ENCODE assay signal across 30 cellular contexts in the genomic region with DNA sequence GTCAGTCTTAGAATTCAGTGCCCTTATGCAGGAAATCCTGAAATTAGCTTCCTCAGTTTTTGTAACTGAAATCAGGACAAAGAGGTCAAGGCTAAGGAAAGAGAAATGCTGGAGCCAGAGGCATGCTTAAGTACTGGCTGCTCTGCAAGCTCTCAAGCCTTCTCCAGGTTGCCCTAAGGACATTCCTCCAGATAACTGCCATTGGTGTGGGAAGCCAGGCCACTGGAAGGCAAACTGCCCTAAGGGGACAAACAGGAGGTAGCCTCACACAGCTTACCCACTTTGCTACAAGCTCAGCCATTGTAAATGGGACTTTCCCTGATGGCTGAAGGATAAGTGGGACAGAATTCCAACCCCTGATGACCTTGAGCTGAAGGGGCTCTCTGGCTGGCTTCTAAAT.
"Had no signal": no experiment of that assay in that cellular context is flagged by ENCODE, and none has a peak within 500 bp of the region (broad histone marks: within the 10 kb centered on the region; RNA-seq: fewer than 3 reads in every experiment).

No MANE protein-coding gene starts in this region.

- H3K9me3 ChIP-seq: adrenal gland, body of pancreas, colonic mucosa, esophagus squamous epithelium, gastroesophageal sphincter had no signal

- H3K36me3 ChIP-seq: adrenal gland, colonic mucosa, esophagus squamous epithelium, gastroesophageal sphincter had no signal

- FAIRE-seq: endometrium, endothelial cell of umbilical vein had no signal

- H3K4me1 ChIP-seq: adrenal gland, body of pancreas, colonic mucosa, esophagus squamous epithelium, gastroesophageal sphincter had no signal

- H3K27me3 ChIP-seq: adrenal gland, body of pancreas, colonic mucosa, esophagus squamous epithelium, gastroesophageal sphincter had no signal

- H3K4me3 ChIP-seq: adrenal gland, body of pancreas, colonic mucosa, esophagus squamous epithelium, gastroesophageal sphincter had no signal

- DNase-seq: activated CD4-positive, alpha-beta memory T cell treated with anti-CD3 and anti-CD28 coated beads for 36 hours; activated CD4-positive, alpha-beta T cell treated with anti-CD3 and anti-CD28 coated beads for 36 hours; activated CD4-positive, alpha-beta T cell treated with anti-CD3 and anti-CD28 coated beads, Interleukin-2, amount 10 ng/mL, durations not matched to agents 24 days and 14 days; activated CD4-positive, CD25-positive, alpha-beta regulatory T cell; activated CD4-positive, CD25-positive, alpha-beta regulatory T cell treated with anti-CD3 and anti-CD28 coated beads, Interleukin-2, amount 50 U/mL, for 72 hours; activated CD8-positive, alpha-beta memory T cell treated with anti-CD3 and anti-CD28 coated beads, Interleukin-2, amount 10 ng/mL, durations not matched to agents 7 days and 5 days; activated CD8-positive, alpha-beta memory T cell treated with anti-CD3 and anti-CD28 coated beads, Interleukin-2, amount 50 U/mL, for 4 hours; activated CD8-positive, alpha-beta T cell treated with anti-CD3 and anti-CD28 coated beads, Interleukin-2, amount 10 ng/mL, durations not matched to agents 7 days and 5 days; activated effector memory CD4-positive, alpha-beta T cell treated with anti-CD3 and anti-CD28 coated beads, Interleukin-2, amount 50 U/mL, for 16 hours; activated naive CD4-positive, alpha-beta T cell treated with anti-CD3 and anti-CD28 coated beads for 36 hours; activated naive CD8-positive, alpha-beta T cell treated with anti-CD3 and anti-CD28 coated beads for 36 hours; activated naive CD8-positive, alpha-beta T cell treated with anti-CD3 and anti-CD28 coated beads, Interleukin-2, amount 50 U/mL, for 24 hours; activated T-cell treated with anti-CD3 and anti-CD28 coated beads, Interleukin-2, amount 50 U/mL, for 1 hour; activated T-cell treated with anti-CD3 and anti-CD28 coated beads, Interleukin-2, amount 50 U/mL, for 48 hours; adrenal gland; amygdala; aorta; body of pancreas; caudate nucleus; cerebellar nuclear complex; colonic mucosa; effector CD8-positive, alpha-beta T cell; esophagus squamous epithelium; foreskin melanocyte; T-cell; T-helper 9 cell had no signal

- H3K27ac ChIP-seq: adrenal gland, body of pancreas, colonic mucosa, epithelial cell of prostate, esophagus squamous epithelium, gastroesophageal sphincter had no signal
